Comparison of ENCODE assay signal across 26 cellular contexts in genomic region chr2:240401781-240402551, GRCh38. TPM values are rescaled to one million over a fixed set of nuclear protein-coding genes. Genes with fewer than 3 reads are reported as not detected.
DNase-seq lines count a peak whose midpoint lies in the region; ATAC-seq and TF ChIP-seq lines count a peak whose summit lies in the region.
"Had no signal": no experiment of that assay in that cellular context is flagged by ENCODE, and none has a peak within 500 bp of the region (broad histone marks: within the 10 kb centered on the region; RNA-seq: fewer than 3 reads in every experiment).

No MANE protein-coding gene starts in this region.

- WGBS in H9 (ENCODE audit: extremely low coverage, insufficient read length, low lambda C conversion rate), result no CpG with 5 or more reads among the region's 22 CpGs

- no peak overlapping the region for H2BK120ac ChIP-seq in H9 (ENCODE audit: low read depth, low read length, poor library complexity, severe bottlenecking)

- no peaks in the 10 kb centered on the region for H3K23me2 ChIP-seq in H9 (ENCODE audit: insufficient read length, low read depth, low read length, poor library complexity, severe bottlenecking)

- H4K8ac ChIP-seq in H9 (replicated peaks; ENCODE audit: insufficient read length, low read depth, low read length), result no peak overlapping the region

- H3K4me2 ChIP-seq in H9 (ENCODE audit: insufficient read depth, insufficient read length, low read length), result no peak overlapping the region
- H3K4me2 ChIP-seq: A549, hepatocyte had no signal

- no peak overlapping the region for H2BK5ac ChIP-seq in H9 (ENCODE audit: insufficient read length, low read length)

- no peak overlapping the region for H3K9ac ChIP-seq in H9 (ENCODE audit: extremely low read depth, insufficient read length, low read length)

- H4K20me1 ChIP-seq in H9 (ENCODE audit: control insufficient read depth, insufficient read depth, insufficient read length), result no peaks in the 10 kb centered on the region

- no peaks in the 10 kb centered on the region for H3K27me3 Mint-ChIP-seq in activated CD4-positive, alpha-beta T cell treated with anti-CD3 and anti-CD28 coated beads, Interleukin-2, amount 10 ng/mL, durations not matched to agents 7 days and 5 days
- H3K27me3 Mint-ChIP-seq in H9 (ENCODE audit: low read depth), result peaks cover 2% of the 10 kb centered on the region
- H3K27me3 Mint-ChIP-seq in activated CD8-positive, alpha-beta T cell treated with anti-CD3 and anti-CD28 coated beads for 36 hours, result peaks cover 3% of the 10 kb centered on the region

- H2BK12ac ChIP-seq in H9 (ENCODE audit: insufficient read length, low read depth, low read length), result no peak overlapping the region

- H3K79me1 ChIP-seq in H9 (ENCODE audit: insufficient read depth, low read depth, low read length, poor library complexity, severe bottlenecking), result no peaks in the 10 kb centered on the region

- H3K18ac ChIP-seq in H9 (ENCODE audit: insufficient read length, low read depth, low read length), result no peak overlapping the region

- no peak overlapping the region for H3K4ac ChIP-seq in H9 (ENCODE audit: low read depth, low read length)

- no peak overlapping the region for H3K14ac ChIP-seq in H9 (ENCODE audit: insufficient read depth, low read length)

- H3K79me2 ChIP-seq in H9 (ENCODE audit: insufficient read depth, low read length), result no peaks in the 10 kb centered on the region
- H3K79me2 ChIP-seq: hepatocyte had no signal

- intact Hi-C loops in activated CD8-positive, alpha-beta T cell treated with anti-CD3 and anti-CD28 coated beads for 36 hours (cut with micrococcal nuclease), result no loop called here

- H3K9me3 ChIP-seq in H9 (ENCODE audit: control insufficient read depth, low read depth, low read length), result no peaks in the 10 kb centered on the region
- H3K9me3 ChIP-seq: A549, BE2C, pancreas, upper lobe of left lung had no signal

- no peak overlapping the region for H2BK20ac ChIP-seq in H9 (ENCODE audit: low read depth, low read length, poor library complexity, severe bottlenecking)

- no peak for ATAC-seq in left lobe of liver
- ATAC-seq in stimulated activated naive CD8-positive, alpha-beta T cell treated with anti-CD3 and anti-CD28 coated beads, Interleukin-15, Interleukin-2, amounts not matched to agents 100 U/mL and 50 U/mL, for 24 hours, result no peak
- no peak for ATAC-seq in activated CD8-positive, alpha-beta T cell treated with anti-CD3 and anti-CD28 coated beads for 36 hours
- ATAC-seq: K562, pancreas had no signal

- no peak overlapping the region for H3K56ac ChIP-seq in H9 (ENCODE audit: insufficient read length, low read depth, low read length)

- no peak for DNase-seq in activated CD4-positive, alpha-beta T cell treated with anti-CD3 and anti-CD28 coated beads, Interleukin-2, amount 10 ng/mL, durations not matched to agents 7 days and 5 days
- DNase-seq in activated CD4-positive, alpha-beta T cell treated with anti-CD3 and anti-CD28 coated beads for 4 hours, result no peak
- DNase-seq in H9, result peak; percentile 12
- peak; percentile 33 for DNase-seq in left lobe of liver (ENCODE audit: low spot score)
- DNase-seq in stimulated activated naive CD8-positive, alpha-beta T cell treated with anti-CD3 and anti-CD28 coated beads, Interleukin-15, Interleukin-2, amounts not matched to agents 100 U/mL and 50 U/mL, for 24 hours, result peak; percentile 0
- DNase-seq in superior temporal gyrus (ENCODE audit: extremely low spot score), result no peak
- no peak for DNase-seq in activated CD8-positive, alpha-beta T cell treated with anti-CD3 and anti-CD28 coated beads for 36 hours
- DNase-seq in NCI-H1417 treated with DMSO at 0.1 percent for 48 hours (lab: John Stamatoyannopoulos, UW), result no peak
- DNase-seq: activated effector memory CD4-positive, alpha-beta T cell treated with anti-CD3 and anti-CD28 coated beads, Interleukin-2, amount 50 U/mL, for 16 hours; BE2C; COR-L47; dermis blood vessel endothelial cell; GOT3; NCI-H748 treated with DMSO at 0.1 percent for 48 hours; OCI-M1; SIG-M5; stimulated activated CD4-positive, alpha-beta T cell treated with anti-CD3 and anti-CD28 coated beads, Interleukin-1b, Interleukin-23, amount 100 ng/mL, for 48 hours; stimulated activated naive CD4-positive, alpha-beta T cell treated with Interleukin-2 at 50 U/mL for 16 hours had no signal

- POLR2A ChIA-PET in activated CD4-positive, alpha-beta T cell treated with anti-CD3 and anti-CD28 coated beads, Interleukin-2, amount 10 ng/mL, durations not matched to agents 7 days and 5 days (lab: Charles Lee), result no interaction called here
- POLR2A ChIA-PET in activated CD8-positive, alpha-beta T cell treated with anti-CD3 and anti-CD28 coated beads for 36 hours (lab: Charles Lee), result no interaction called here

- H3K27me3 ChIP-seq in H9 (ENCODE audit: insufficient read depth, low read length), result no peaks in the 10 kb centered on the region
- H3K27me3 ChIP-seq: BE2C, hepatocyte, pancreas, upper lobe of left lung had no signal

- no peak overlapping the region for H3T11ph ChIP-seq in H9 (ENCODE audit: low read length)

- no peaks in the 10 kb centered on the region for H3K4me1 ChIP-seq in H9 (ENCODE audit: insufficient read depth, low read length)
- H3K4me1 ChIP-seq: A549, BE2C, pancreas, upper lobe of left lung had no signal

- no peak overlapping the region for H3K27ac ChIP-seq in H9 (ENCODE audit: insufficient read length, low read depth, low read length)
- H3K27ac ChIP-seq: hepatocyte, pancreas, upper lobe of left lung, VCaP had no signal

- no peak overlapping the region for H2BK15ac ChIP-seq in H9 (ENCODE audit: low read depth, low read length)

- no peak overlapping the region for H3K4me3 Mint-ChIP-seq in activated CD4-positive, alpha-beta T cell treated with anti-CD3 and anti-CD28 coated beads, Interleukin-2, amount 10 ng/mL, durations not matched to agents 7 days and 5 days
- no peak overlapping the region for H3K4me3 Mint-ChIP-seq in H9
- H3K4me3 Mint-ChIP-seq in activated CD8-positive, alpha-beta T cell treated with anti-CD3 and anti-CD28 coated beads for 36 hours, result no peak overlapping the region
- H3K4me3 Mint-ChIP-seq: memory B cell had no signal

- H3K4me1 Mint-ChIP-seq in activated CD4-positive, alpha-beta T cell treated with anti-CD3 and anti-CD28 coated beads, Interleukin-2, amount 10 ng/mL, durations not matched to agents 7 days and 5 days, result peaks cover 21% of the 10 kb centered on the region
- peaks cover 7% of the 10 kb centered on the region in 2 experiments for H3K4me1 Mint-ChIP-seq in H9
- peaks cover 8% of the 10 kb centered on the region for H3K4me1 Mint-ChIP-seq in activated CD8-positive, alpha-beta T cell treated with anti-CD3 and anti-CD28 coated beads for 36 hours (ENCODE audit: low read depth)

- H2AFZ ChIP-seq in H9 (ENCODE audit: low read length), result no peak overlapping the region
- H2AFZ ChIP-seq: hepatocyte had no signal

- H3K36me3 Mint-ChIP-seq in activated CD4-positive, alpha-beta T cell treated with anti-CD3 and anti-CD28 coated beads, Interleukin-2, amount 10 ng/mL, durations not matched to agents 7 days and 5 days (ENCODE audit: low read depth), result no peaks in the 10 kb centered on the region
- H3K36me3 Mint-ChIP-seq in H9 (ENCODE audit: insufficient read depth in 1 of 3, low read depth in 3 of 3), result no peaks in the 10 kb centered on the region
- H3K36me3 Mint-ChIP-seq in activated CD8-positive, alpha-beta T cell treated with anti-CD3 and anti-CD28 coated beads for 36 hours (ENCODE audit: low read depth), result no peaks in the 10 kb centered on the region
- H3K36me3 Mint-ChIP-seq: memory B cell, T-cell had no signal

- no peak overlapping the region for H3K23ac ChIP-seq in H9 (ENCODE audit: insufficient read length, low read depth, low read length)

- no peak overlapping the region for H4K5ac ChIP-seq in H9 (ENCODE audit: insufficient read length, low read depth, low read length)

- H4K91ac ChIP-seq in H9 (ENCODE audit: insufficient read length, low read depth, low read length), result no peak overlapping the region

- H3K9me3 Mint-ChIP-seq in activated CD4-positive, alpha-beta T cell treated with anti-CD3 and anti-CD28 coated beads, Interleukin-2, amount 10 ng/mL, durations not matched to agents 7 days and 5 days, result no peaks in the 10 kb centered on the region
- H3K9me3 Mint-ChIP-seq in H9, result no peaks in the 10 kb centered on the region
- no peaks in the 10 kb centered on the region for H3K9me3 Mint-ChIP-seq in activated CD8-positive, alpha-beta T cell treated with anti-CD3 and anti-CD28 coated beads for 36 hours
- H3K9me3 Mint-ChIP-seq: memory B cell, T-cell had no signal

- H2AK5ac ChIP-seq in H9 (ENCODE audit: insufficient read length, low read length), result no peak overlapping the region

- CTCF ChIA-PET in activated CD4-positive, alpha-beta T cell treated with anti-CD3 and anti-CD28 coated beads, Interleukin-2, amount 10 ng/mL, durations not matched to agents 7 days and 5 days (lab: Charles Lee), result interaction anchor here (1.2 kb wide), 1 partner anchor 10 kb away, joined by 3 read pairs; no protein-coding TSS in a partner anchor
- CTCF ChIA-PET in activated CD8-positive, alpha-beta T cell treated with anti-CD3 and anti-CD28 coated beads for 36 hours (lab: Charles Lee), result no interaction called here

- TF ChIP-seq CTCF in H9 (conservative IDR thresholded peaks at IDR 0.05), result no peak
- TF ChIP-seq CTCF in activated CD8-positive, alpha-beta T cell treated with anti-CD3 and anti-CD28 coated beads for 36 hours (IDR thresholded peaks at IDR 0.05), result no peak

- H3K27ac Mint-ChIP-seq in activated CD4-positive, alpha-beta T cell treated with anti-CD3 and anti-CD28 coated beads, Interleukin-2, amount 10 ng/mL, durations not matched to agents 7 days and 5 days, result peak overlapping the region; percentile 88
- H3K27ac Mint-ChIP-seq in H9, result peak overlapping the region in 1 of 3 experiments; percentile 79; a peak in 1 of 7 replicates
- no peak overlapping the region for H3K27ac Mint-ChIP-seq in activated CD8-positive, alpha-beta T cell treated with anti-CD3 and anti-CD28 coated beads for 36 hours
- H3K27ac Mint-ChIP-seq: memory B cell had no signal

RNA-seq across cellular contexts. Expression of gene GPC1, which starts 33.5 kb away (rescaled TPM):
- total RNA-seq in activated CD4-positive, alpha-beta T cell treated with anti-CD3 and anti-CD28 coated beads, Interleukin-2, amount 10 ng/mL, durations not matched to agents 7 days and 5 days, result 1 to 10 TPM; 7.3 to 7.5 TPM
- total RNA-seq in H9 (2021), result 39.4 and 44.0 TPM in 2 replicates
- total RNA-seq in left lobe of liver, result 29.4 TPM
- 1 to 10 TPM in 1 of 2 experiments, under 1 TPM in 1; 0.83 to 1.2 TPM for total RNA-seq in activated CD8-positive, alpha-beta T cell treated with anti-CD3 and anti-CD28 coated beads for 36 hours

Comparison
In these comparisons a context has a peak if more than half of its experiments do, and no peak if none do; other contexts are left out.
1. DNase-seq: peak in H9 (single experiment), left lobe of liver (single experiment) and stimulated activated naive CD8-positive, alpha-beta T cell treated with anti-CD3 and anti-CD28 coated beads, Interleukin-15, Interleukin-2, amounts not matched to agents 100 U/mL and 50 U/mL, for 24 hours (single experiment); none in activated CD4-positive, alpha-beta T cell treated with anti-CD3 and anti-CD28 coated beads, Interleukin-2, amount 10 ng/mL, durations not matched to agents 7 days and 5 days (single experiment), activated CD4-positive, alpha-beta T cell treated with anti-CD3 and anti-CD28 coated beads for 4 hours (0 of 2), superior temporal gyrus (single experiment), activated CD8-positive, alpha-beta T cell treated with anti-CD3 and anti-CD28 coated beads for 36 hours (single experiment) and NCI-H1417 treated with DMSO at 0.1 percent for 48 hours (single experiment).